In genomic region chr1:3021233-3021671, GRCh38 we compare ENCODE assay signal across 18 cellular contexts. TPM values are rescaled to one million over a fixed set of nuclear protein-coding genes. Genes with fewer than 3 reads are reported as not detected.
"Had no signal": no experiment of that assay in that cellular context is flagged by ENCODE, and none has a peak within 500 bp of the region (broad histone marks: within the 10 kb centered on the region; RNA-seq: fewer than 3 reads in every experiment).

Gene ACTRT2 (plus strand): TSS chr1:3021467. CDS start chr1:3021687, 220 bp downstream.

- H3K4me3 Mint-ChIP-seq: activated naive CD4-positive, alpha-beta T cell treated with anti-CD3 and anti-CD28 coated beads, Interleukin-2, amount 10 ng/mL, durations not matched to agents 7 days and 5 days; activated T-helper 17 cell treated with anti-CD3 and anti-CD28 coated beads, Interleukin-2, amount 50 U/mL, for 72 hours; type B pancreatic cell had no signal

- ATAC-seq: activated T-helper 17 cell treated with anti-CD3 and anti-CD28 coated beads, Interleukin-2, amount 50 U/mL, for 72 hours; left cardiac atrium had no signal

- H3K9me3 Mint-ChIP-seq: activated naive CD4-positive, alpha-beta T cell treated with anti-CD3 and anti-CD28 coated beads, Interleukin-2, amount 10 ng/mL, durations not matched to agents 7 days and 5 days; activated T-helper 17 cell treated with anti-CD3 and anti-CD28 coated beads, Interleukin-2, amount 50 U/mL, for 72 hours; type B pancreatic cell had no signal

- H3K36me3 Mint-ChIP-seq: activated naive CD4-positive, alpha-beta T cell treated with anti-CD3 and anti-CD28 coated beads, Interleukin-2, amount 10 ng/mL, durations not matched to agents 7 days and 5 days; type B pancreatic cell had no signal

- H3K27ac Mint-ChIP-seq: activated naive CD4-positive, alpha-beta T cell treated with anti-CD3 and anti-CD28 coated beads, Interleukin-2, amount 10 ng/mL, durations not matched to agents 7 days and 5 days; activated T-helper 17 cell treated with anti-CD3 and anti-CD28 coated beads, Interleukin-2, amount 50 U/mL, for 72 hours; type B pancreatic cell had no signal

- H3K27me3 Mint-ChIP-seq: activated T-helper 17 cell treated with anti-CD3 and anti-CD28 coated beads, Interleukin-2, amount 50 U/mL, for 72 hours; type B pancreatic cell had no signal

- H3K27ac ChIP-seq: epithelial cell of prostate, skin epidermis had no signal

- H3K4me3 ChIP-seq: lung, skin epidermis had no signal

- H3K4me1 Mint-ChIP-seq: activated naive CD4-positive, alpha-beta T cell treated with anti-CD3 and anti-CD28 coated beads, Interleukin-2, amount 10 ng/mL, durations not matched to agents 7 days and 5 days; activated T-helper 17 cell treated with anti-CD3 and anti-CD28 coated beads, Interleukin-2, amount 50 U/mL, for 72 hours had no signal

- DNase-seq: activated CD4-positive, alpha-beta T cell treated with anti-CD3 and anti-CD28 coated beads, Interleukin-2, amount 50 U/mL, for 4 hours; activated CD4-positive, CD25-positive, alpha-beta regulatory T cell treated with anti-CD3 and anti-CD28 coated beads, Interleukin-2, amount 50 U/mL, for 72 hours; activated naive CD4-positive, alpha-beta T cell treated with anti-CD3 and anti-CD28 coated beads, Interleukin-2, amount 10 ng/mL, durations not matched to agents 7 days and 5 days; foreskin melanocyte; left cardiac atrium; midbrain; stimulated activated CD4-positive, alpha-beta T cell treated with anti-CD3 and anti-CD28 coated beads, Interleukin-4, amount 100 ng/mL, for 24 hours; stimulated activated naive CD4-positive, alpha-beta T cell treated with Interleukin-2 at 50 U/mL for 16 hours; T-helper 9 cell had no signal

RNA-seq across cellular contexts. Expression of gene ACTRT2, which starts in this region (rescaled TPM):
- total RNA-seq: activated T-helper 17 cell treated with anti-CD3 and anti-CD28 coated beads, Interleukin-2, amount 50 U/mL, for 72 hours; astrocyte; bronchial epithelial cell; dermis microvascular lymphatic vessel endothelial cell; fibroblast of lung; left cardiac atrium; lung had no signal
- polyA plus RNA-seq: fibroblast of lung, lung had no signal
